22 cellular contexts compared by ENCODE assay signal in genomic region chr5:108739906-108740305, GRCh38. TPM values are rescaled to one million over a fixed set of nuclear protein-coding genes. Genes with fewer than 3 reads are reported as not detected.
A peak's percentile ranks its signal among the peaks of the same experiment; 100 is the strongest.
DNase-seq lines count a peak whose midpoint lies in the region; ATAC-seq, FAIRE-seq and TF ChIP-seq lines count a peak whose summit lies in the region.
"Had no signal": no experiment of that assay in that cellular context is flagged by ENCODE, and none has a peak within 500 bp of the region (broad histone marks: within the 10 kb centered on the region; RNA-seq: fewer than 3 reads in every experiment).

No MANE protein-coding gene starts in this region.

- no peaks in the 10 kb centered on the region for H3K79me2 ChIP-seq in K562 (ENCODE audit: control insufficient read depth, insufficient read depth, low read length)

- peak; percentile 35 for DNase-seq in BE2C
- DNase-seq in SK-N-DZ (ENCODE audit: low spot score) = peak; percentile 96
- DNase-seq in K562 (ENCODE audit: extremely low read depth in 1 of 4, low spot score in 3 of 4) = no peak
- DNase-seq in GM19239 (ENCODE audit: insufficient read length, low spot score) = no peak
- DNase-seq in cerebellar cortex (ENCODE audit: low spot score) = no peak
- DNase-seq in mucosa of descending colon = no peak
- DNase-seq: ACHN; AML-193; C1 segment of cervical spinal cord; Calu3; CD4-positive, alpha-beta memory T cell; COR-L47; DND-41; H7; HCEC 1CT had no signal

- intact Hi-C loops in K562 (cut with micrococcal nuclease) = no loop called here
- intact Hi-C loops in mucosa of descending colon (cut with DNase I, micrococcal nuclease) = no loop called here

- no peak overlapping the region for H3K27ac ChIP-seq in K562 (ENCODE audit: extremely low read depth, low read depth, low read length)
- no peak overlapping the region for H3K27ac ChIP-seq in stomach smooth muscle (ENCODE audit: low read length)
- H3K27ac ChIP-seq: 22Rv1, A549 had no signal

- TF ChIP-seq CTCF in BE2C (IDR thresholded peaks at IDR 0.05; ENCODE audit: low read depth, low read length) = no peak
- no peak for TF ChIP-seq CTCF in K562 (IDR thresholded peaks at IDR 0.05 in 2 of 3, conservative IDR thresholded peaks at IDR 0.05 in 1 of 3; ENCODE audit: insufficient read depth in 2 of 3, low read depth in 1 of 3, low read length in 3 of 3)
- TF ChIP-seq CTCF in mucosa of descending colon (IDR thresholded peaks at IDR 0.05) = no peak

- H3K4me3 ChIP-seq in BE2C (ENCODE audit: low read depth, low read length) (no peak overlapping the region; the same call in 1 of the 2 replicates), K562 (no peak overlapping the region), stomach smooth muscle (ENCODE audit: low read length in 2 of 2) (peak overlapping the region; percentile 29 to 39), mucosa of descending colon (no peak overlapping the region)
- H3K4me3 ChIP-seq: A549 had no signal

- no TSS peak for BruUV-seq in K562 (replicated peaks; lab: Mats Ljungman, UMichigan)

- no peak overlapping the region for H3K9ac ChIP-seq in K562 (ENCODE audit: insufficient read depth in 1 of 2, low read depth in 2 of 2, low read length in 2 of 2)
- no peak overlapping the region for H3K9ac ChIP-seq in stomach smooth muscle (ENCODE audit: low read length in 2 of 2)

- in situ Hi-C loops in K562 (cut with MboI) = no loop called here

- no peak for TF ChIP-seq EP300 in K562 (IDR thresholded peaks at IDR 0.05; ENCODE audit: low read length)

- ATAC-seq in K562 (no peak), HG02970 (IDR thresholded peaks at IDR 0.05; ENCODE audit: low FRiP score, unreplicated experiment) (no peak), mucosa of descending colon (no peak)
- ATAC-seq: A549 had no signal

- no peak for FAIRE-seq in K562 (lab: Jason Lieb, UNC)
- no peak for FAIRE-seq in GM19239 (lab: Jason Lieb, UNC)
- FAIRE-seq: A549, G401.6, GM12892, H1 had no signal

- peak overlapping the region; percentile 59 for H2AFZ ChIP-seq in K562 (ENCODE audit: low read depth, low read length)

- H3K4me2 ChIP-seq in K562 (ENCODE audit: insufficient read depth, low read length) = no peak overlapping the region
- H3K4me2 ChIP-seq: A549 had no signal

- CTCF ChIA-PET in K562 (lab: Yijun Ruan, JAX; ENCODE audit: low intra/inter-chr PET ratio) = no interaction called here

- H3K27me3 ChIP-seq in BE2C = no peaks in the 10 kb centered on the region
- no peaks in the 10 kb centered on the region for H3K27me3 ChIP-seq in K562 (ENCODE audit: control insufficient read depth in 2 of 2, insufficient read depth in 2 of 2, low read length in 2 of 2)
- no peaks in the 10 kb centered on the region for H3K27me3 ChIP-seq in stomach smooth muscle (ENCODE audit: control insufficient read depth in 1 of 2, insufficient read depth in 2 of 2, low read length in 2 of 2)

- no peaks in the 10 kb centered on the region for H4K20me1 ChIP-seq in K562 (replicated peaks; ENCODE audit: control insufficient read depth, insufficient read depth, low read length)

- H3K4me1 ChIP-seq in BE2C (peaks cover 11% of the 10 kb centered on the region; the same call in 1 of the 2 replicates), K562 (replicated peaks in 1 of 2; ENCODE audit: control insufficient read depth in 2 of 2, insufficient read depth in 2 of 2, low read length in 2 of 2) (peaks cover 0 to 10% of the 10 kb centered on the region in 2 experiments; a peak in 3 of 5 replicates), stomach smooth muscle (ENCODE audit: control insufficient read depth, insufficient read depth, low read length) (no peaks in the 10 kb centered on the region), mucosa of descending colon (ENCODE audit: low read depth) (no peaks in the 10 kb centered on the region)
- H3K4me1 ChIP-seq: A549 had no signal

- H3K9me3 ChIP-seq in BE2C = no peaks in the 10 kb centered on the region
- no peaks in the 10 kb centered on the region for H3K9me3 ChIP-seq in K562 (replicated peaks; ENCODE audit: control insufficient read depth, insufficient read depth, low read depth, low read length)
- no peaks in the 10 kb centered on the region for H3K9me3 ChIP-seq in stomach smooth muscle (ENCODE audit: control insufficient read depth in 2 of 2, low read length in 2 of 2)
- H3K9me3 ChIP-seq in mucosa of descending colon = no peaks in the 10 kb centered on the region
- H3K9me3 ChIP-seq: A549 had no signal

- 50% methylated on average over 5 of the region's 5 CpGs for WGBS in K562 (ENCODE audit: insufficient coverage, low coverage, missing lambda C conversion rate)

- TF ChIP-seq POLR2A in K562 (conservative IDR thresholded peaks at IDR 0.05) = no peak

- POLR2A ChIA-PET in K562 (lab: Yijun Ruan, JAX) = no interaction called here

- H3K36me3 ChIP-seq in BE2C (no peaks in the 10 kb centered on the region), K562 (ENCODE audit: control insufficient read depth, insufficient read depth, low read length) (no peaks in the 10 kb centered on the region), stomach smooth muscle (ENCODE audit: control insufficient read depth in 2 of 2, insufficient read depth in 2 of 2, low read length in 2 of 2) (no peaks in the 10 kb centered on the region), mucosa of descending colon (ENCODE audit: low read depth) (no peaks in the 10 kb centered on the region)

- no peaks in the 10 kb centered on the region for H3K9me1 ChIP-seq in K562 (ENCODE audit: control insufficient read depth, insufficient read depth, low read length)

- no peak for TF ChIP-seq RAD21 in K562 (CRISPR knock-in tag; conservative IDR thresholded peaks at IDR 0.05 in 1 of 2, IDR thresholded peaks at IDR 0.05 in 1 of 2)

TF ChIP-seq in K562, 482 proteins besides CTCF, POLR2A, EP300 and RAD21:
- TF ChIP-seq PKNOX1 (IDR thresholded peaks at IDR 0.05) = no peak
- no peak for TF ChIP-seq EGR1 (conservative IDR thresholded peaks at IDR 0.05)
- TF ChIP-seq SMARCA4 (IDR thresholded peaks at IDR 0.05) = no peak
- no peak for TF ChIP-seq TCF3 (CRISPR knock-in tag; IDR thresholded peaks at IDR 0.05)
- TF ChIP-seq BRCA1 (IDR thresholded peaks at IDR 0.05) = no peak
- TF ChIP-seq BRCA1 (CRISPR knock-in tag; IDR thresholded peaks at IDR 0.05) = no peak
- TF ChIP-seq POLR2AphosphoS2 (IDR thresholded peaks at IDR 0.05; ENCODE audit: low read length) = no peak
- TF ChIP-seq ATF2 (CRISPR knock-in tag; IDR thresholded peaks at IDR 0.05) = no peak
- no peak for TF ChIP-seq SNRNP70 (optimal IDR thresholded peaks at IDR 0.05; ENCODE audit: low read depth, low read length)
- TF ChIP-seq ZKSCAN3 (CRISPR knock-in tag; IDR thresholded peaks at IDR 0.05) = no peak
- TF ChIP-seq CHCHD3 (CRISPR knock-in tag; IDR thresholded peaks at IDR 0.05) = no peak
- TF ChIP-seq HDAC8 (tag; IDR thresholded peaks at IDR 0.05) = no peak

RNA-seq across cellular contexts. Expression of gene FER, which starts 7.8 kb away (rescaled TPM):
- 6.9 TPM for polyA plus RNA-seq in BE2C (2012; ENCODE audit: insufficient read depth, insufficient read length, low read depth)
- polyA plus RNA-seq in SK-N-DZ (2014; cell fraction: cytosol; rRNA removed) = 5.1 and 11.1 TPM in 2 replicates
- 10.4 and 14.3 TPM in 2 replicates for polyA plus RNA-seq in SK-N-DZ (2014; cell fraction: nucleus; rRNA removed)
- total RNA-seq in K562 (2011; cell fraction: chromatin; rRNA removed; ENCODE audit: low replicate concordance) = 11.5 and 57.2 TPM in 2 replicates
- total RNA-seq in K562 (2011; cell fraction: nucleolus; rRNA removed) = 3.0 and 4.7 TPM in 2 replicates
- total RNA-seq in K562 (2011; cell fraction: nucleoplasm; rRNA removed) = 9.2 and 12.5 TPM in 2 replicates
- total RNA-seq in K562 (2014; rRNA removed) (6.7 and 9.7 TPM in 2 replicates), K562 (2014; rRNA removed; fragmentation: Illumina TruSeq; extraction: Trizol) (18.2 and 22.5 TPM in 2 replicates), K562 (2015; rRNA removed; fragmentation: Illumina TruSeq; extraction: Trizol) (13.8 and 16.8 TPM in 2 replicates), K562 (2021) (14.3 and 16.7 TPM in 2 replicates), mucosa of descending colon (10 to 100 TPM; 12.8 to 44.0 (median 13.6) TPM)
- polyA plus RNA-seq in K562 (2011; rRNA removed) (6.4 and 8.5 TPM in 2 replicates), K562 (2014; fragmentation: Illumina TruSeq; extraction: Trizol) (6.9 and 8.9 TPM in 2 replicates), K562 (2014; fragmentation: Nextera tagmentation; extraction: Ambion mirVana) (10 to 100 TPM in 1 of 2 experiments, 1 to 10 TPM in 1; 8.8 to 10.3 TPM), K562 (2014; rRNA removed) (7.4 and 10.5 TPM in 2 replicates)
- 0.64 and 1.4 TPM in 2 replicates for polyA plus RNA-seq in K562 (2011; cell fraction: cytosol; rRNA removed)
- polyA plus RNA-seq in K562 (2011; cell fraction: nucleus; rRNA removed) = 3.3 and 5.0 TPM in 2 replicates
- polyA plus RNA-seq in K562 (2012) = 7.3 and 8.2 TPM in 2 replicates
- 36.9 and 51.5 TPM in 2 replicates for polyA minus RNA-seq in K562 (2011; rRNA and poly(A)+ RNA removed)
- polyA minus RNA-seq in K562 (2011; cell fraction: cytosol; rRNA and poly(A)+ RNA removed) = 4.3 and 6.3 TPM in 2 replicates
- 12.7 and 35.9 TPM in 2 replicates for polyA minus RNA-seq in K562 (2011; cell fraction: nucleus; rRNA and poly(A)+ RNA removed)

Comparison
In these comparisons a context has a peak if more than half of its experiments do, and no peak if none do; other contexts are left out.
1. DNase-seq: peak in BE2C (single experiment) and SK-N-DZ (single experiment); none in K562 (0 of 4), GM19239 (single experiment), cerebellar cortex (single experiment) and mucosa of descending colon (0 of 3).
2. H3K4me3 ChIP-seq: peak in stomach smooth muscle (2 of 2); none in BE2C (single experiment), K562 (single experiment) and mucosa of descending colon (single experiment).